ENCODE assay signal across 8 cellular contexts in genomic region chr6:134173936-134174789, GRCh38.
DNase-seq lines count a peak whose midpoint lies in the region; ATAC-seq and TF ChIP-seq lines count a peak whose summit lies in the region.

No MANE protein-coding gene starts in this region.

- no peaks in the 10 kb centered on the region for H3K27me3 ChIP-seq in MG63

- H3K4me1 Mint-ChIP-seq in neural crest cell = peaks cover 31% of the 10 kb centered on the region
- H3K4me1 Mint-ChIP-seq in stimulated activated naive CD8-positive, alpha-beta T cell treated with anti-CD3 and anti-CD28 coated beads, Interleukin-15, amount 100 ng/mL, for 72 hours = peaks cover 67% of the 10 kb centered on the region

- H3K9me3 Mint-ChIP-seq in neural crest cell = no peaks in the 10 kb centered on the region
- H3K9me3 Mint-ChIP-seq in stimulated activated naive CD8-positive, alpha-beta T cell treated with anti-CD3 and anti-CD28 coated beads, Interleukin-15, amount 100 ng/mL, for 72 hours = no peaks in the 10 kb centered on the region

- peak overlapping the region; percentile 73 for H3K4me3 ChIP-seq in MG63
- peak overlapping the region; percentile 95 to 100 for H3K4me3 ChIP-seq in foreskin fibroblast (ENCODE audit: low read depth in 1 of 2, low read length in 2 of 2)

- DNase-seq in A172 (ENCODE audit: low spot score) = peak; percentile 91
- peak; percentile 65 for DNase-seq in MG63
- peak; percentile 61 to 62 for DNase-seq in SHP77 (lab: John Stamatoyannopoulos, UW)
- DNase-seq in activated gamma-delta T cell treated with anti-CD3 and anti-CD28 coated beads, Interleukin-2, amount 50 U/mL, for 16 hours (ENCODE audit: low read depth) = peak; percentile 86
- peak; percentile 72 to 91 for DNase-seq in foreskin fibroblast
- peak; percentile 98 for DNase-seq in neural crest cell (ENCODE audit: low read depth, low spot score)
- peak; percentile 82 to 85 for DNase-seq in stimulated activated naive CD8-positive, alpha-beta T cell treated with anti-CD3 and anti-CD28 coated beads, Interleukin-15, amount 100 ng/mL, for 72 hours

- no peaks in the 10 kb centered on the region for H3K9me3 ChIP-seq in MG63

- H3K4me3 Mint-ChIP-seq in neural crest cell = peak overlapping the region; percentile 96
- peak overlapping the region; percentile 88 to 95 for H3K4me3 Mint-ChIP-seq in stimulated activated naive CD8-positive, alpha-beta T cell treated with anti-CD3 and anti-CD28 coated beads, Interleukin-15, amount 100 ng/mL, for 72 hours

- H3K36me3 Mint-ChIP-seq in neural crest cell (ENCODE audit: low read depth) = no peaks in the 10 kb centered on the region

- peaks cover 45% of the 10 kb centered on the region for H3K36me3 ChIP-seq in MG63

- H3K27ac Mint-ChIP-seq in neural crest cell (ENCODE audit: unreplicated experiment) = peak overlapping the region; percentile 88
- H3K27ac Mint-ChIP-seq in stimulated activated naive CD8-positive, alpha-beta T cell treated with anti-CD3 and anti-CD28 coated beads, Interleukin-15, amount 100 ng/mL, for 72 hours = peak overlapping the region; percentile 81 to 98

- peak; percentile 65 for TF ChIP-seq CTCF in foreskin fibroblast (IDR thresholded peaks at IDR 0.05; ENCODE audit: low read depth, low read length)
- peak; percentile 96 for TF ChIP-seq CTCF in neural crest cell (conservative IDR thresholded peaks at IDR 0.05)

- peaks cover 28% of the 10 kb centered on the region for H3K27me3 Mint-ChIP-seq in neural crest cell (ENCODE audit: low read depth)
- H3K27me3 Mint-ChIP-seq in stimulated activated naive CD8-positive, alpha-beta T cell treated with anti-CD3 and anti-CD28 coated beads, Interleukin-15, amount 100 ng/mL, for 72 hours = no peaks in the 10 kb centered on the region

- peak; percentile 24 for ATAC-seq in GM19035 (IDR thresholded peaks at IDR 0.05; ENCODE audit: unreplicated experiment)
- ATAC-seq in stimulated activated naive CD8-positive, alpha-beta T cell treated with anti-CD3 and anti-CD28 coated beads, Interleukin-15, amount 100 ng/mL, for 72 hours = peak; percentile 18

Comparison
In these comparisons a context has a peak if more than half of its experiments do, and no peak if none do; other contexts are left out.
1. Peak in every context shown above with its lines: DNase-seq, ATAC-seq and H3K4me3 ChIP-seq.